9 cellular contexts compared by ENCODE assay signal in the genomic region with DNA sequence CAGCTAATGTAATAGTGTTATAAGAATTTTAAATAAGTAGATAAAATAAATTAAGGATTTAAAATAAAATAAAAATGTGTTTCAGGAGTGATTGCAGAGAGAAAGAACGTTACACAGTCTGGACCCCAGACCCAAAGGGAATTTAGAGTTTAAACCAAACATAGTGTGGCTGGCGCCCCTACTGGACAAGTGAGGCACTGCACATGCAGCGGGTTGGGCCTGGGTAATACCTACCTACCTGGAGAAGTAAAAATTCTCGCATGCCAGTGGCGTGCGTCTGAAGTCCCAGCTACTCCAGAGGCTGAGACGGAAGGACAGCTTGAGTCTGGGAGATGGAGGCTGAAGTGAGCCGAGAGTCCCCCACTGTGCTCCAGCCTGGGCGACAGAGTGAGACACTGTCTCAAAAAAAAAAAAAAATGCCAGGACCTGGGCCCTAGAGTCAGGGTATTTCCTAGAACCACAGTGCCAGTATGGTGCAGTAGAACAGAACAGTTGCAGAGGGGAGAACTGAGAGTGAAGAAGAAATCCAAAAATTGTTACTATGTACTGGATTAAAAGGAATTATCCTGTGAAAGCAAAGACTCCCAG.
A peak's percentile ranks its signal among the peaks of the same experiment; 100 is the strongest.
DNase-seq lines count a peak whose midpoint lies in the region; ATAC-seq and TF ChIP-seq lines count a peak whose summit lies in the region.
"Had no signal": no experiment of that assay in that cellular context is flagged by ENCODE, and none has a peak within 500 bp of the region (broad histone marks: within the 10 kb centered on the region; RNA-seq: fewer than 3 reads in every experiment).

No MANE protein-coding gene starts in this region.

- CTCF ChIA-PET in activated CD4-positive, alpha-beta T cell treated with anti-CD3 and anti-CD28 coated beads, Interleukin-2, amount 10 ng/mL, durations not matched to agents 7 days and 5 days (lab: Charles Lee), result interaction anchor here (0.6 kb wide), 1 partner anchor 985 kb away, joined by 4 read pairs; no protein-coding TSS in a partner anchor

- no peaks in the 10 kb centered on the region for H3K9me3 Mint-ChIP-seq in activated CD4-positive, alpha-beta T cell treated with anti-CD3 and anti-CD28 coated beads, Interleukin-2, amount 10 ng/mL, durations not matched to agents 7 days and 5 days
- H3K9me3 Mint-ChIP-seq: T-cell had no signal

- no peak overlapping the region for H3K27ac Mint-ChIP-seq in activated CD4-positive, alpha-beta T cell treated with anti-CD3 and anti-CD28 coated beads, Interleukin-2, amount 10 ng/mL, durations not matched to agents 7 days and 5 days
- H3K27ac Mint-ChIP-seq: T-cell had no signal

- no peaks in the 10 kb centered on the region for H3K36me3 Mint-ChIP-seq in activated CD4-positive, alpha-beta T cell treated with anti-CD3 and anti-CD28 coated beads, Interleukin-2, amount 10 ng/mL, durations not matched to agents 7 days and 5 days (ENCODE audit: low read depth)
- H3K36me3 Mint-ChIP-seq: T-cell had no signal

- H3K4me1 Mint-ChIP-seq in activated CD4-positive, alpha-beta T cell treated with anti-CD3 and anti-CD28 coated beads, Interleukin-2, amount 10 ng/mL, durations not matched to agents 7 days and 5 days, result no peaks in the 10 kb centered on the region
- H3K4me1 Mint-ChIP-seq: T-cell had no signal

- ATAC-seq in GM18505 (IDR thresholded peaks at IDR 0.05; ENCODE audit: unreplicated experiment) (peak; percentile 71), HG03066 (IDR thresholded peaks at IDR 0.05; ENCODE audit: low read depth, unreplicated experiment) (peak; percentile 54)
- ATAC-seq: T-cell had no signal

- POLR2A ChIA-PET in activated CD4-positive, alpha-beta T cell treated with anti-CD3 and anti-CD28 coated beads, Interleukin-2, amount 10 ng/mL, durations not matched to agents 7 days and 5 days (lab: Charles Lee), result no interaction called here

- H3K4me3 ChIP-seq in fibroblast of pulmonary artery (replicated peaks; ENCODE audit: low read depth, low read length), result no peak overlapping the region

- DNase-seq in activated CD4-positive, alpha-beta T cell treated with anti-CD3 and anti-CD28 coated beads, Interleukin-2, amount 10 ng/mL, durations not matched to agents 7 days and 5 days, result peak; percentile 35
- DNase-seq in fibroblast of pulmonary artery (ENCODE audit: low read depth) (no peak), OCI-M2 (lab: John Stamatoyannopoulos, UW; ENCODE audit: unreplicated experiment) (no peak), NCI-H2081 (lab: John Stamatoyannopoulos, UW) (no peak), NCI-H187 treated with DMSO at 0.1 percent for 48 hours (lab: John Stamatoyannopoulos, UW) (no peak)
- peak; percentile 25 for DNase-seq in stimulated activated CD8-positive, alpha-beta memory T cell treated with anti-CD3 and anti-CD28 coated beads, Interleukin-4, amount 100 ng/mL, for 24 hours (ENCODE audit: low read depth)

- peaks cover 6% of the 10 kb centered on the region for H3K27me3 Mint-ChIP-seq in activated CD4-positive, alpha-beta T cell treated with anti-CD3 and anti-CD28 coated beads, Interleukin-2, amount 10 ng/mL, durations not matched to agents 7 days and 5 days

- TF ChIP-seq POLR2A in GM18505 (IDR thresholded peaks at IDR 0.05; ENCODE audit: borderline replicate concordance, extremely low read depth, insufficient read depth, insufficient read length), result no peak

- peak; percentile 50 for TF ChIP-seq CTCF in fibroblast of pulmonary artery (IDR thresholded peaks at IDR 0.05; ENCODE audit: low read length, missing control alignments)

- no peak overlapping the region for H3K4me3 Mint-ChIP-seq in activated CD4-positive, alpha-beta T cell treated with anti-CD3 and anti-CD28 coated beads, Interleukin-2, amount 10 ng/mL, durations not matched to agents 7 days and 5 days
- H3K4me3 Mint-ChIP-seq: T-cell had no signal

Comparison
In these comparisons a context has a peak if more than half of its experiments do, and no peak if none do; other contexts are left out.
1. DNase-seq: peak in activated CD4-positive, alpha-beta T cell treated with anti-CD3 and anti-CD28 coated beads, Interleukin-2, amount 10 ng/mL, durations not matched to agents 7 days and 5 days (single experiment) and stimulated activated CD8-positive, alpha-beta memory T cell treated with anti-CD3 and anti-CD28 coated beads, Interleukin-4, amount 100 ng/mL, for 24 hours (single experiment); none in fibroblast of pulmonary artery (single experiment), OCI-M2 (single experiment), NCI-H2081 (0 of 2) and NCI-H187 treated with DMSO at 0.1 percent for 48 hours (single experiment).